Comparison of ENCODE assay signal across 8 cellular contexts in the genomic region with DNA sequence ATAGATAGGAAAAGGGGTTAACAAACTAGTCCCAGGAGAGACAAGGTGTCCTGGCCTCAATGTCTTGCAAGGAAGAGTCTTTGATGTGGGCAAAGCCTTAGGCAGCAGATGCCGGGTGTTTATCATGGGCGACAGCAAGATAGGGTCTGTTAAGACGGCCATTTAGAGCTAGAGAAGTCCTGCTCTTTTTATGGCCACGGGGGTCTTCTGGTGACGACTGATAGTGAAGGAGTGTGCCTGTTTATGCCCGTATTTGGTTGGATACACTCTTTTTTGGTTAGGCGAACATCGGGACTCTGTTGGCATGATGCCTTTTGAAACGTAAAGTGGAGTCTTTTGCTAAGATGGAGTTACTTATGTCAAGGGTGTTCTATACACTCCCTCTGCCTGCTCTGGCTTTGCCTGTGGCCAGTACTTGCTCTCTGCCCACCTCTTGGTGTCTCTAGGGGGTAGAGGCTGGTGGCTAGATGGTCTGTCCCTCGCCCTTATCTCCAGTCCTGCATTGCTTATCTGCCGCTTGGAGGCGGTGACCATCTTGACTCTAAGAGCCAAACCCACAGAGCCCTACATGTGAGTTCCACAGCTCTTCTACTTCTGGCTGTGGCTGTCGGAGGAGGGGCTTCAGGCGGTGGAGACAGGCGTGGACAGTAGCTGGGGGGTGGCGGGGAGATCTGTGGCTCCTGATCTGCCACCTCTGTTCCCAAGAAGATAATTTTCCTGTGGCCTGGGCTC. TPM values are rescaled to one million over a fixed set of nuclear protein-coding genes. Genes with fewer than 3 reads are reported as not detected.
DNase-seq lines count a peak whose midpoint lies in the region; ATAC-seq and TF ChIP-seq lines count a peak whose summit lies in the region.

No MANE protein-coding gene starts in this region.

- POLR2A ChIA-PET in CD8-positive, alpha-beta T cell (lab: Charles Lee), result interaction anchor here (0.7 to 2.4 kb wide), 13 partner anchors 9 to 532 kb away, joined by 3 to 14 read pairs (median 6); a partner anchor contains a TSS
- POLR2A ChIA-PET in PC-9 (lab: Charles Lee; ENCODE audit: unreplicated experiment), result no interaction called here

- no peaks in the 10 kb centered on the region for H4K20me1 ChIP-seq in PC-9 (ENCODE audit: insufficient read depth)
- H4K20me1 ChIP-seq in osteoblast (ENCODE audit: insufficient read depth, low read length), result no peaks in the 10 kb centered on the region

- BruUV-seq in PC-9 (replicated peaks; lab: Mats Ljungman, UMichigan), result no TSS peak

- H3K9me2 ChIP-seq in PC-9 (ENCODE audit: insufficient read depth), result no peaks in the 10 kb centered on the region

- H3K36me3 Mint-ChIP-seq in CD8-positive, alpha-beta T cell, result peaks cover 2% of the 10 kb centered on the region
- H3K36me3 Mint-ChIP-seq in endodermal cell (ENCODE audit: low read depth), result no peaks in the 10 kb centered on the region

- no peaks in the 10 kb centered on the region for H3F3A ChIP-seq in PC-9 (ENCODE audit: insufficient read depth, low read depth)

- H3K27ac ChIP-seq in CD8-positive, alpha-beta T cell (ENCODE audit: low read depth, low read length), result peak overlapping the region; percentile 61
- H3K27ac ChIP-seq in PC-9 (no peak overlapping the region), endodermal cell (ENCODE audit: low read depth, low read length) (no peak overlapping the region), osteoblast (ENCODE audit: low read depth, low read length) (peak overlapping the region; percentile 64)

- CTCF ChIA-PET in CD8-positive, alpha-beta T cell (lab: Charles Lee), result interaction anchor here (0.7 to 15.7 kb wide), 23 partner anchors 9 to 332 kb away, joined by 3 to 242 read pairs (median 6); no protein-coding TSS in a partner anchor
- CTCF ChIA-PET in PC-9 (lab: Charles Lee), result interaction anchor here (1.0 to 2.2 kb wide), 6 partner anchors 19 to 253 kb away, joined by 3 to 43 read pairs (median 4); no protein-coding TSS in a partner anchor

- H3K79me2 ChIP-seq in PC-9 (ENCODE audit: low read depth) (peaks cover 6% of the 10 kb centered on the region), osteoblast (ENCODE audit: insufficient read depth, low read length) (peaks cover 5% of the 10 kb centered on the region)

- in situ Hi-C loops in KBM-7 (cut with MboI; ENCODE audit: low pct_unique_long_range_greater_than_20kb, low sequenced_read_pairs), result no loop called here

- ATAC-seq in CD8-positive, alpha-beta T cell, result no peak
- no peak for ATAC-seq in GM18867 (IDR thresholded peaks at IDR 0.05; ENCODE audit: unreplicated experiment)
- no peak for ATAC-seq in GM18505 (IDR thresholded peaks at IDR 0.05; ENCODE audit: unreplicated experiment)

- no peaks in the 10 kb centered on the region for H3K9me3 Mint-ChIP-seq in CD8-positive, alpha-beta T cell
- H3K9me3 Mint-ChIP-seq in endodermal cell, result no peaks in the 10 kb centered on the region

- peak overlapping the region; percentile 82 for H3K4me3 ChIP-seq in CD8-positive, alpha-beta T cell (ENCODE audit: low read depth, low read length)
- H3K4me3 ChIP-seq in PC-9 (peak overlapping the region; percentile 79), endodermal cell (ENCODE audit: low read length) (peak overlapping the region; percentile 97), osteoblast (ENCODE audit: insufficient read depth, low read length) (peak overlapping the region; percentile 96)

- H3K9me3 ChIP-seq in CD8-positive, alpha-beta T cell (ENCODE audit: low read length), result no peaks in the 10 kb centered on the region
- H3K9me3 ChIP-seq in PC-9 (ENCODE audit: insufficient read depth, low read depth) (no peaks in the 10 kb centered on the region), endodermal cell (ENCODE audit: control insufficient read depth, low read length) (no peaks in the 10 kb centered on the region), osteoblast (ENCODE audit: low read depth, low read length) (no peaks in the 10 kb centered on the region)

- H3K36me3 ChIP-seq in CD8-positive, alpha-beta T cell (ENCODE audit: insufficient read depth, low read length), result no peaks in the 10 kb centered on the region
- no peaks in the 10 kb centered on the region for H3K36me3 ChIP-seq in PC-9 (ENCODE audit: low read depth)
- H3K36me3 ChIP-seq in endodermal cell (ENCODE audit: control insufficient read depth, insufficient read depth, low read length), result no peaks in the 10 kb centered on the region
- H3K36me3 ChIP-seq in osteoblast (ENCODE audit: insufficient read depth, low read length), result no peaks in the 10 kb centered on the region

- H3K4me3 Mint-ChIP-seq in CD8-positive, alpha-beta T cell, result peak overlapping the region; percentile 93
- peak overlapping the region; percentile 85 for H3K4me3 Mint-ChIP-seq in endodermal cell

- no peaks in the 10 kb centered on the region for H3K27me3 ChIP-seq in CD8-positive, alpha-beta T cell (ENCODE audit: insufficient read depth, low read length)
- H3K27me3 ChIP-seq in PC-9 (ENCODE audit: insufficient read depth, low read depth), result no peaks in the 10 kb centered on the region
- H3K27me3 ChIP-seq in endodermal cell (ENCODE audit: control insufficient read depth, insufficient read depth, low read length, poor library complexity, severe bottlenecking), result no peaks in the 10 kb centered on the region
- H3K27me3 ChIP-seq in osteoblast (ENCODE audit: insufficient read depth, low read length), result no peaks in the 10 kb centered on the region

- H3K27me3 Mint-ChIP-seq in CD8-positive, alpha-beta T cell (ENCODE audit: low read depth), result no peaks in the 10 kb centered on the region
- peaks cover 9% of the 10 kb centered on the region for H3K27me3 Mint-ChIP-seq in endodermal cell (ENCODE audit: insufficient read depth)

- intact Hi-C loops in CD8-positive, alpha-beta T cell (cut with DNase I, micrococcal nuclease), result loop anchor here (2.0 to 5.0 kb wide), 8 partner anchors 56 to 1690 kb away; a partner anchor contains a TSS
- intact Hi-C loops in PC-9 (cut with micrococcal nuclease; ENCODE audit: unreplicated experiment), result loop anchor here (10.0 kb wide), 2 partner anchors 422 to 602 kb away; a partner anchor contains a TSS

- no peak for TF ChIP-seq POLR2A in GM18505 (IDR thresholded peaks at IDR 0.05; ENCODE audit: borderline replicate concordance, extremely low read depth, insufficient read depth, insufficient read length)

- peaks cover 45% of the 10 kb centered on the region for H3K4me1 Mint-ChIP-seq in CD8-positive, alpha-beta T cell (ENCODE audit: low read depth)
- peaks cover 15% of the 10 kb centered on the region for H3K4me1 Mint-ChIP-seq in endodermal cell

- 92 to 96% methylated on average over 10 to 16 of the region's 16 CpGs for WGBS in endodermal cell (ENCODE audit: insufficient coverage in 1 of 2, insufficient read length in 1 of 2), 2 experiments

- no peak for TF ChIP-seq CTCF in CD8-positive, alpha-beta T cell (IDR thresholded peaks at IDR 0.05)
- TF ChIP-seq CTCF in PC-9 (conservative IDR thresholded peaks at IDR 0.05), result no peak
- TF ChIP-seq CTCF in endodermal cell (conservative IDR thresholded peaks at IDR 0.05), result no peak
- no peak for TF ChIP-seq CTCF in osteoblast (IDR thresholded peaks at IDR 0.05; ENCODE audit: extremely low read depth, low read depth, low read length)

- H3K4me1 ChIP-seq in CD8-positive, alpha-beta T cell (ENCODE audit: insufficient read depth, low read length), result peaks cover 35% of the 10 kb centered on the region
- peaks cover 7% of the 10 kb centered on the region for H3K4me1 ChIP-seq in PC-9 (replicated peaks; ENCODE audit: insufficient read depth)
- H3K4me1 ChIP-seq in endodermal cell (ENCODE audit: control insufficient read depth, insufficient read depth, low read length), result no peaks in the 10 kb centered on the region
- H3K4me1 ChIP-seq in osteoblast (ENCODE audit: insufficient read depth, low read length), result peaks cover 14% of the 10 kb centered on the region

- H2AFZ ChIP-seq in PC-9 (peak overlapping the region; percentile 95), osteoblast (ENCODE audit: low read length) (peak overlapping the region; percentile 95)

- H3K4me2 ChIP-seq in PC-9, result peak overlapping the region; percentile 87
- peak overlapping the region; percentile 93 for H3K4me2 ChIP-seq in osteoblast (ENCODE audit: insufficient read depth, low read length)

- peak overlapping the region; percentile 96 for H3K27ac Mint-ChIP-seq in CD8-positive, alpha-beta T cell
- no peak overlapping the region for H3K27ac Mint-ChIP-seq in endodermal cell

- H3K9ac ChIP-seq in endodermal cell (ENCODE audit: extremely low read depth, low read length, poor library complexity, severe bottlenecking), result no peak overlapping the region

- no peak for DNase-seq in CD8-positive, alpha-beta T cell
- DNase-seq in PC-9 (no peak), endodermal cell (peak; percentile 42), osteoblast (ENCODE audit: insufficient read length, low spot score, missing footprints) (peak; percentile 71), KBM-7 (no peak), HT-29 (ENCODE audit: low spot score) (no peak)

RNA-seq across cellular contexts. Expression of a gene that starts 55.8 kb away (rescaled TPM):
- 10 to 100 TPM; 22.7 to 24.3 TPM for total RNA-seq in CD8-positive, alpha-beta T cell
- total RNA-seq in PC-9 (2021) (18.5 and 21.8 TPM in 2 replicates), endodermal cell (10 to 100 TPM; 27.3 to 28.2 TPM), osteoblast (181 and 196 TPM in 2 replicates)
- 19.0 TPM for polyA plus RNA-seq in endodermal cell (2013, experiment 1 of 2)
- polyA plus RNA-seq in endodermal cell (2013, experiment 2 of 2), result 17.6 TPM
- total RNA-seq in HT-29 (2014; rRNA removed; shearing (Covaris generic)), result 22.9 and 23.1 TPM in 2 replicates

Comparison
In these comparisons a context has a peak if more than half of its experiments do, and no peak if none do; other contexts are left out.
1. DNase-seq: peak in endodermal cell (single experiment) and osteoblast (single experiment); none in CD8-positive, alpha-beta T cell (0 of 7), PC-9 (0 of 2), KBM-7 (single experiment) and HT-29 (single experiment).
2. H3K27ac ChIP-seq: peak in CD8-positive, alpha-beta T cell (single experiment) and osteoblast (single experiment); none in PC-9 (single experiment) and endodermal cell (single experiment).
3. Peak in every context shown above with its lines, with median percentiles within 50 percentile points of each other: H3K4me3 ChIP-seq.